ENCODE assay signal across 1 cellular context in genomic region chr1:247295746-247296145, GRCh38.
TF ChIP-seq lines count a peak whose summit lies in the region.

No MANE protein-coding gene starts in this region.

TF ChIP-seq in H1, 55 proteins besides CTCF, POLR2A, EP300 and RAD21 (continued from another document):
- TF ChIP-seq ATF3 (IDR thresholded peaks at IDR 0.05; ENCODE audit: insufficient read depth, low read depth, low read length) (no peak), TBP (IDR thresholded peaks at IDR 0.05; ENCODE audit: low read depth, low read length) (no peak), RBBP5 (IDR thresholded peaks at IDR 0.05; ENCODE audit: borderline replicate concordance, low read depth, low read length) (no peak), CBX5 (IDR thresholded peaks at IDR 0.05; ENCODE audit: low read depth, low read length) (no peak), KDM4A (IDR thresholded peaks at IDR 0.05; ENCODE audit: low read depth, low read length, severe bottlenecking) (no peak), EZH2 (IDR thresholded peaks at IDR 0.05; ENCODE audit: low read depth, low read length, severe bottlenecking) (no peak), RFX5 (IDR thresholded peaks at IDR 0.05; ENCODE audit: borderline replicate concordance, low read depth, low read length) (no peak), POLR2AphosphoS5 (IDR thresholded peaks at IDR 0.05; ENCODE audit: low read depth, low read length) (no peak), RNF2 (IDR thresholded peaks at IDR 0.05; ENCODE audit: borderline replicate concordance, low read depth, low read length, missing control alignments, poor library complexity, severe bottlenecking) (no peak), SP2 (IDR thresholded peaks at IDR 0.05; ENCODE audit: low read length) (no peak), GABPA (IDR thresholded peaks at IDR 0.05; ENCODE audit: borderline replicate concordance, insufficient read depth, low read length) (no peak), SIX5 (IDR thresholded peaks at IDR 0.05; ENCODE audit: low read depth, low read length) (no peak), RXRA (IDR thresholded peaks at IDR 0.05; ENCODE audit: insufficient read depth, low read depth, low read length) (no peak), POU5F1 (IDR thresholded peaks at IDR 0.05; ENCODE audit: low read depth, low read length) (no peak), BACH1 (IDR thresholded peaks at IDR 0.05; ENCODE audit: low read length) (no peak), MAFK (IDR thresholded peaks at IDR 0.05; ENCODE audit: low read depth, low read length) (no peak), BCL11A (IDR thresholded peaks at IDR 0.05; ENCODE audit: low read depth in 2 of 2, low read length in 2 of 2) (no peak)
- TF ChIP-seq, protein P1, sequence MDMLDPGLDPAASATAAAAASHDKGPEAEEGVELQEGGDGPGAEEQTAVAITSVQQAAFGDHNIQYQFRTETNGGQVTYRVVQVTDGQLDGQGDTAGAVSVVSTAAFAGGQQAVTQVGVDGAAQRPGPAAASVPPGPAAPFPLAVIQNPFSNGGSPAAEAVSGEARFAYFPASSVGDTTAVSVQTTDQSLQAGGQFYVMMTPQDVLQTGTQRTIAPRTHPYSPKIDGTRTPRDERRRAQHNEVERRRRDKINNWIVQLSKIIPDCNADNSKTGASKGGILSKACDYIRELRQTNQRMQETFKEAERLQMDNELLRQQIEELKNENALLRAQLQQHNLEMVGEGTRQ (IDR thresholded peaks at IDR 0.05; ENCODE audit: low read length) = no peak
- TF ChIP-seq, protein P2, sequence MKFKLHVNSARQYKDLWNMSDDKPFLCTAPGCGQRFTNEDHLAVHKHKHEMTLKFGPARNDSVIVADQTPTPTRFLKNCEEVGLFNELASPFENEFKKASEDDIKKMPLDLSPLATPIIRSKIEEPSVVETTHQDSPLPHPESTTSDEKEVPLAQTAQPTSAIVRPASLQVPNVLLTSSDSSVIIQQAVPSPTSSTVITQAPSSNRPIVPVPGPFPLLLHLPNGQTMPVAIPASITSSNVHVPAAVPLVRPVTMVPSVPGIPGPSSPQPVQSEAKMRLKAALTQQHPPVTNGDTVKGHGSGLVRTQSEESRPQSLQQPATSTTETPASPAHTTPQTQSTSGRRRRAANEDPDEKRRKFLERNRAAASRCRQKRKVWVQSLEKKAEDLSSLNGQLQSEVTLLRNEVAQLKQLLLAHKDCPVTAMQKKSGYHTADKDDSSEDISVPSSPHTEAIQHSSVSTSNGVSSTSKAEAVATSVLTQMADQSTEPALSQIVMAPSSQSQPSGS (IDR thresholded peaks at IDR 0.05; ENCODE audit: low read length) = no peak
